Comparison of ENCODE assay signal across 10 cellular contexts in genomic region chr18:57784034-57784815, GRCh38. TPM values are rescaled to one million over a fixed set of nuclear protein-coding genes. Genes with fewer than 3 reads are reported as not detected.
DNase-seq lines count a peak whose midpoint lies in the region; ATAC-seq and TF ChIP-seq lines count a peak whose summit lies in the region.
"Had no signal": no experiment of that assay in that cellular context is flagged by ENCODE, and none has a peak within 500 bp of the region (broad histone marks: within the 10 kb centered on the region; RNA-seq: fewer than 3 reads in every experiment).

No MANE protein-coding gene starts in this region.

- no peak for TF ChIP-seq CTCF in A673 (conservative IDR thresholded peaks at IDR 0.05; ENCODE audit: low read depth, low read length)

- no peaks in the 10 kb centered on the region for H3K27me3 ChIP-seq in A673 (replicated peaks; ENCODE audit: insufficient read depth, low read depth, low read length, poor library complexity)

- peaks cover 99% of the 10 kb centered on the region for H3K4me1 ChIP-seq in A673 (ENCODE audit: insufficient read depth, low read length, poor library complexity, severe bottlenecking)
- peaks cover 25% of the 10 kb centered on the region for H3K4me1 ChIP-seq in mesodermal cell (ENCODE audit: control insufficient read depth, insufficient read depth, low read length, poor library complexity, severe bottlenecking)

- H3K4me3 ChIP-seq in A673 (ENCODE audit: low read depth, low read length, poor library complexity, severe bottlenecking) = peak overlapping the region; percentile 7
- H3K4me3 ChIP-seq in mesodermal cell (ENCODE audit: extremely low read depth, insufficient read depth, low read length, poor library complexity, severe bottlenecking) = no peak overlapping the region

- H3K27ac ChIP-seq in A673 (ENCODE audit: low read depth, low read length, poor library complexity, severe bottlenecking) (peak overlapping the region; percentile 97), mesodermal cell (ENCODE audit: low read depth, low read length, severe bottlenecking) (peak overlapping the region; percentile 64)

- H3K36me3 ChIP-seq in A673 (ENCODE audit: insufficient read depth, low read length, poor library complexity, severe bottlenecking) (no peaks in the 10 kb centered on the region), mesodermal cell (ENCODE audit: control insufficient read depth, insufficient read depth, low read length) (no peaks in the 10 kb centered on the region)

- CTCF ChIA-PET in A673 (lab: Charles Lee) = no interaction called here

- ATAC-seq in HG02970 (IDR thresholded peaks at IDR 0.05; ENCODE audit: low FRiP score, unreplicated experiment) (no peak), GM19035 (IDR thresholded peaks at IDR 0.05; ENCODE audit: unreplicated experiment) (no peak), HG03442 (IDR thresholded peaks at IDR 0.05; ENCODE audit: unreplicated experiment) (no peak)

- POLR2A ChIA-PET in A673 (lab: Charles Lee; ENCODE audit: low non-redundant PET) = no interaction called here

- H3K9me3 ChIP-seq in A673 (ENCODE audit: low read depth, low read length, poor library complexity, severe bottlenecking) (no peaks in the 10 kb centered on the region), mesodermal cell (ENCODE audit: control insufficient read depth, low read length) (no peaks in the 10 kb centered on the region)

- intact Hi-C loops in A673 (cut with micrococcal nuclease; ENCODE audit: unreplicated experiment) = loop anchor here (5.0 kb wide), 1 partner anchor 152 kb away; no protein-coding TSS in a partner anchor

- BruUV-seq in A673 (replicated peaks; lab: Mats Ljungman, UMichigan) = no TSS peak

- DNase-seq in A673 (ENCODE audit: low spot score) (peak; percentile 76), NOMO-1 (lab: John Stamatoyannopoulos, UW; ENCODE audit: unreplicated experiment in 2 of 2) (peak; percentile 75 to 87), dermis blood vessel endothelial cell (peak; percentile 82)
- DNase-seq in activated CD4-positive, CD25-positive, alpha-beta regulatory T cell treated with anti-CD3 and anti-CD28 coated beads, Interleukin-2, amount 50 U/mL, for 72 hours = no peak
- DNase-seq: NCI-H2029 had no signal

- 78 to 83% methylated on average over 15 to 16 of the region's 16 CpGs for WGBS in mesodermal cell (ENCODE audit: insufficient coverage in 2 of 2), 2 experiments

RNA-seq across cellular contexts. Expression of gene ATP8B1, which starts 18.9 kb away (rescaled TPM):
- total RNA-seq in A673 (2021) (35.6 and 39.3 TPM in 2 replicates), dermis blood vessel endothelial cell (51.1 and 72.5 TPM in 2 replicates)
- polyA plus RNA-seq in mesodermal cell (2013, experiment 1 of 2) = 3.6 TPM
- 2.7 TPM for polyA plus RNA-seq in mesodermal cell (2013, experiment 2 of 2)
- total RNA-seq: T-helper 1 cell treated with Interleukin-12 subunit alpha and Interleukin-12 subunit beta and Interleukin-4 antibody, amounts not matched to agents 30 ng/mL and 1 ng/mL, for 36 hours had no signal
